10 cellular contexts compared by ENCODE assay signal in genomic region chr9:134570151-134570621, GRCh38.
DNase-seq lines count a peak whose midpoint lies in the region; ATAC-seq and TF ChIP-seq lines count a peak whose summit lies in the region.
"Had no signal": no experiment of that assay in that cellular context is flagged by ENCODE, and none has a peak within 500 bp of the region (broad histone marks: within the 10 kb centered on the region; RNA-seq: fewer than 3 reads in every experiment).

No MANE protein-coding gene starts in this region.

- H3K9me3 ChIP-seq in mesenchymal stem cell (ENCODE audit: control insufficient read depth, low read length) (peaks cover 13% of the 10 kb centered on the region), thoracic aorta (peaks cover 4% of the 10 kb centered on the region)

- H3K36me3 Mint-ChIP-seq in effector memory CD8-positive, alpha-beta T cell (ENCODE audit: insufficient read depth), result no peaks in the 10 kb centered on the region

- DNase-seq in NCI-H524 (lab: John Stamatoyannopoulos, UW) (peak; percentile 26 to 71), NCI-H524 treated with DMSO at 0.1 percent for 48 hours (lab: John Stamatoyannopoulos, UW) (no peak), mesenchymal stem cell (no peak), thoracic aorta (ENCODE audit: low spot score) (no peak), amniotic stem cell (lab: John Stamatoyannopoulos, UW) (no peak), A172 (ENCODE audit: low spot score) (no peak)
- peak; percentile 40 for DNase-seq in activated CD8-positive, alpha-beta memory T cell treated with anti-CD3 and anti-CD28 coated beads, Interleukin-2, amount 50 U/mL, for 48 hours
- no peak for DNase-seq in effector memory CD8-positive, alpha-beta T cell

- H3K27ac ChIP-seq in mesenchymal stem cell (ENCODE audit: low read length, poor library complexity, severe bottlenecking) (no peak overlapping the region), thoracic aorta (peak overlapping the region in 1 of 2 donors; percentile 16)

- H2BK15ac ChIP-seq in mesenchymal stem cell (ENCODE audit: low read depth, poor library complexity, severe bottlenecking), result no peak overlapping the region

- no peaks in the 10 kb centered on the region for H3K79me1 ChIP-seq in mesenchymal stem cell (replicated peaks; ENCODE audit: low read length, poor library complexity, severe bottlenecking)

- TF ChIP-seq CTCF in thoracic aorta (IDR thresholded peaks at IDR 0.05), result no peak

- H2AK5ac ChIP-seq in mesenchymal stem cell (ENCODE audit: low read length, severe bottlenecking), result peak overlapping the region; percentile 49

- H3K27me3 Mint-ChIP-seq in effector memory CD8-positive, alpha-beta T cell, result no peaks in the 10 kb centered on the region

- no peak overlapping the region for H2AFZ ChIP-seq in mesenchymal stem cell (ENCODE audit: low read depth, low read length)

- H3K4me3 ChIP-seq in mesenchymal stem cell (ENCODE audit: insufficient read depth in 1 of 2, low read depth in 1 of 2, low read length in 2 of 2), result no peak overlapping the region
- H3K4me3 ChIP-seq in thoracic aorta, result no peak overlapping the region

- H2BK12ac ChIP-seq in mesenchymal stem cell (ENCODE audit: low read length in 2 of 2), result peak overlapping the region; percentile 57 to 83

- H3K27me3 ChIP-seq in mesenchymal stem cell (ENCODE audit: control insufficient read depth in 1 of 2, insufficient read depth in 1 of 2, low read length in 2 of 2) (peaks cover 0 to under 1% of the 10 kb centered on the region in 2 experiments), thoracic aorta (replicated peaks; ENCODE audit: insufficient read depth) (no peaks in the 10 kb centered on the region)

- H3K4me3 Mint-ChIP-seq in effector memory CD8-positive, alpha-beta T cell, result no peak overlapping the region
- H3K4me3 Mint-ChIP-seq: neural crest cell had no signal

- H2BK5ac ChIP-seq in mesenchymal stem cell (ENCODE audit: low read depth, low read length, poor library complexity, severe bottlenecking), result no peak overlapping the region

- H3K4me2 ChIP-seq in mesenchymal stem cell (ENCODE audit: low read length, poor library complexity, severe bottlenecking), result no peak overlapping the region

- H3K4me1 ChIP-seq in mesenchymal stem cell (ENCODE audit: control insufficient read depth, insufficient read depth, low read depth, low read length) (peaks cover 11% of the 10 kb centered on the region), thoracic aorta (ENCODE audit: control insufficient read depth in 1 of 2, low read depth in 2 of 2) (peaks cover 0 to 11% of the 10 kb centered on the region in 2 donors)

- H4K91ac ChIP-seq in mesenchymal stem cell (ENCODE audit: low read length), result peak overlapping the region; percentile 70

- peak; percentile 59 for ATAC-seq in thoracic aorta (ENCODE audit: insufficient number of reproducible peaks, low FRiP score, low read depth)
- ATAC-seq in effector memory CD8-positive, alpha-beta T cell (replicated peaks), result no peak
- ATAC-seq: esophagus mucosa had no signal

- no peak overlapping the region for H3K27ac Mint-ChIP-seq in effector memory CD8-positive, alpha-beta T cell

- no peak overlapping the region for H3K9ac ChIP-seq in mesenchymal stem cell (ENCODE audit: low read length)

- H3K9me3 Mint-ChIP-seq in effector memory CD8-positive, alpha-beta T cell, result no peaks in the 10 kb centered on the region

- no peak overlapping the region for H3K23ac ChIP-seq in mesenchymal stem cell (ENCODE audit: low read length in 2 of 2)

- H2BK120ac ChIP-seq in mesenchymal stem cell (ENCODE audit: low read depth, low read length), result no peak overlapping the region

- H3K14ac ChIP-seq in mesenchymal stem cell (ENCODE audit: low read length in 2 of 2), result peak overlapping the region in 1 of 2 experiments; percentile 6

- 94% methylated on average over 10 of the region's 10 CpGs for WGBS in mesenchymal stem cell

- H3K4me1 Mint-ChIP-seq in effector memory CD8-positive, alpha-beta T cell (ENCODE audit: low read depth in 2 of 2), result no peaks in the 10 kb centered on the region
- H3K4me1 Mint-ChIP-seq: neural crest cell had no signal

- H3K18ac ChIP-seq in mesenchymal stem cell (ENCODE audit: low read depth in 1 of 2, low read length in 2 of 2), result peak overlapping the region; percentile 58 to 83

- H4K8ac ChIP-seq in mesenchymal stem cell (ENCODE audit: low read length), result peak overlapping the region; percentile 19

- H3K4ac ChIP-seq in mesenchymal stem cell (ENCODE audit: low read depth in 1 of 2, low read length in 2 of 2), result peak overlapping the region in 1 of 2 experiments; percentile 35

- H3K36me3 ChIP-seq in mesenchymal stem cell (ENCODE audit: control insufficient read depth in 1 of 2, insufficient read depth in 2 of 2, low read depth in 1 of 2, low read length in 2 of 2), result no peaks in the 10 kb centered on the region
- H3K36me3 ChIP-seq in thoracic aorta, result no peaks in the 10 kb centered on the region

Comparison
In these comparisons a context has a peak if more than half of its experiments do, and no peak if none do; other contexts are left out.
1. DNase-seq: peak in NCI-H524 (2 of 2) and activated CD8-positive, alpha-beta memory T cell treated with anti-CD3 and anti-CD28 coated beads, Interleukin-2, amount 50 U/mL, for 48 hours (single experiment); none in NCI-H524 treated with DMSO at 0.1 percent for 48 hours (single experiment), mesenchymal stem cell (single experiment), thoracic aorta (single experiment), amniotic stem cell (single experiment), A172 (single experiment) and effector memory CD8-positive, alpha-beta T cell (0 of 3).